Comparison of ENCODE assay signal across 2 cellular contexts in genomic region chr3:155859859-155860258, GRCh38.
TF ChIP-seq lines count a peak whose summit lies in the region.

No MANE protein-coding gene starts in this region.

TF ChIP-seq in HCT116, 20 proteins besides CTCF, POLR2A, EP300 and RAD21:
- TF ChIP-seq FOSL1 (IDR thresholded peaks at IDR 0.05; ENCODE audit: low read depth) (no peak), TCF7L2 (IDR thresholded peaks at IDR 0.05; ENCODE audit: borderline replicate concordance, extremely low read depth, insufficient read depth, insufficient read length) (no peak), EGR1 (IDR thresholded peaks at IDR 0.05; ENCODE audit: low read depth) (no peak), YY1 (IDR thresholded peaks at IDR 0.05; ENCODE audit: extremely low read depth, insufficient replicate concordance, low read depth, low read length) (no peak), EZH2 (IDR thresholded peaks at IDR 0.05) (no peak), ZBTB33 (IDR thresholded peaks at IDR 0.05; ENCODE audit: extremely low read depth, insufficient replicate concordance, low read length) (no peak), CEBPB (IDR thresholded peaks at IDR 0.05; ENCODE audit: low read depth) (no peak), ELF1 (IDR thresholded peaks at IDR 0.05; ENCODE audit: borderline replicate concordance, low read depth) (no peak), SRF (IDR thresholded peaks at IDR 0.05; ENCODE audit: low read depth) (no peak), ZFX (IDR thresholded peaks at IDR 0.05) (no peak), EZH2phosphoT487 (IDR thresholded peaks at IDR 0.05; ENCODE audit: borderline replicate concordance) (no peak), REST (IDR thresholded peaks at IDR 0.05; ENCODE audit: low read depth) (no peak), MAX (IDR thresholded peaks at IDR 0.05) (no peak), ATF3 (IDR thresholded peaks at IDR 0.05) (no peak), ZNF274 (IDR thresholded peaks at IDR 0.05; ENCODE audit: low read depth, low read length) (no peak), SP1 (IDR thresholded peaks at IDR 0.05; ENCODE audit: low read depth) (no peak), CBX3 (IDR thresholded peaks at IDR 0.05; ENCODE audit: low read depth) (no peak), SIN3A (IDR thresholded peaks at IDR 0.05; ENCODE audit: low read depth) (no peak), POLR2AphosphoS5 (IDR thresholded peaks at IDR 0.05; ENCODE audit: low read depth, low read length) (no peak), JUND (IDR thresholded peaks at IDR 0.05) (no peak)

TF ChIP-seq in HepG2, 621 proteins besides CTCF, POLR2A, EP300 and RAD21:
- TF ChIP-seq STAT6 (CRISPR knock-in tag; IDR thresholded peaks at IDR 0.05; ENCODE audit: borderline replicate concordance) (no peak), ZBTB49 (CRISPR knock-in tag; IDR thresholded peaks at IDR 0.05; ENCODE audit: borderline replicate concordance) (no peak), STAG1 (CRISPR knock-in tag; IDR thresholded peaks at IDR 0.05) (peak; percentile 66), ZGPAT (CRISPR knock-in tag; IDR thresholded peaks at IDR 0.05) (0 out of 2 replicates have a peak, but pooled peaks have one; percentile 13), ZNF160 (CRISPR knock-in tag; IDR thresholded peaks at IDR 0.05) (no peak), FOXJ3 (CRISPR knock-in tag; IDR thresholded peaks at IDR 0.05; ENCODE audit: borderline replicate concordance) (peak; percentile 29; the same call in 1 of the 2 replicates), SMC3 (IDR thresholded peaks at IDR 0.05; ENCODE audit: low read length) (0 out of 2 replicates have a peak, but pooled peaks have one; percentile 11), CREBL2 (CRISPR knock-in tag; IDR thresholded peaks at IDR 0.05; ENCODE audit: borderline replicate concordance) (no peak), MAFG (CRISPR knock-in tag; IDR thresholded peaks at IDR 0.05) (no peak), EHMT2 (IDR thresholded peaks at IDR 0.05; ENCODE audit: borderline replicate concordance, low read depth, low read length) (no peak), SMAD3 (CRISPR knock-in tag; IDR thresholded peaks at IDR 0.05) (no peak)
